8 cellular contexts compared by ENCODE assay signal in genomic region chr15:43799945-43800285, GRCh38. TPM values are rescaled to one million over a fixed set of nuclear protein-coding genes. Genes with fewer than 3 reads are reported as not detected.
A peak's percentile ranks its signal among the peaks of the same experiment; 100 is the strongest.
DNase-seq lines count a peak whose midpoint lies in the region; ATAC-seq and TF ChIP-seq lines count a peak whose summit lies in the region.

Gene SERINC4 (minus strand): TSS chr15:43800220. CDS start chr15:43799986, 234 bp downstream.

- peak within 1 kb of the TSS; percentile 79 for H3K27ac ChIP-seq in CD4-positive, alpha-beta T cell (ENCODE audit: low read depth, low read length)
- H3K27ac ChIP-seq in PC-9 (peak within 1 kb of the TSS; percentile 51), neural progenitor cell (peak within 1 kb of the TSS; percentile 87)

- H3K27me3 ChIP-seq in CD4-positive, alpha-beta T cell (ENCODE audit: control insufficient read depth, insufficient read depth, low read length), result no peaks in the 10 kb centered on the region
- H3K27me3 ChIP-seq in PC-9 (ENCODE audit: insufficient read depth, low read depth) (no peaks in the 10 kb centered on the region), neural progenitor cell (no peaks in the 10 kb centered on the region)

- DNase-seq in CD4-positive, alpha-beta T cell, result no peak
- DNase-seq in PC-9 (no peak), epithelial cell of proximal tubule (ENCODE audit: low read depth) (no peak), neural progenitor cell (ENCODE audit: low spot score) (peak; percentile 66), DMS79 treated with DMSO at 0.1 percent for 48 hours (lab: John Stamatoyannopoulos, UW) (no peak), COR-L47 (lab: John Stamatoyannopoulos, UW) (no peak)
- DNase-seq in activated CD4-positive, alpha-beta T cell treated with anti-CD3 and anti-CD28 coated beads, Interleukin-2, amount 50 U/mL, for 48 hours, result no peak

- no peak for TF ChIP-seq CTCF in CD4-positive, alpha-beta T cell (IDR thresholded peaks at IDR 0.05)
- TF ChIP-seq CTCF in PC-9 (conservative IDR thresholded peaks at IDR 0.05), result no peak
- TF ChIP-seq CTCF in epithelial cell of proximal tubule (conservative IDR thresholded peaks at IDR 0.05; ENCODE audit: low read depth, low read length), result no peak
- TF ChIP-seq CTCF in neural progenitor cell (IDR thresholded peaks at IDR 0.05), result no peak

- peak within 1 kb of the TSS; percentile 94 for H3K4me3 Mint-ChIP-seq in CD4-positive, alpha-beta T cell
- peak within 1 kb of the TSS; percentile 100 for H3K4me3 Mint-ChIP-seq in neural progenitor cell

- no peaks in the 10 kb centered on the region for H3K27me3 Mint-ChIP-seq in CD4-positive, alpha-beta T cell
- peaks cover 3% of the 10 kb centered on the region for H3K27me3 Mint-ChIP-seq in neural progenitor cell (ENCODE audit: insufficient read depth, low read depth)

- peaks cover 82% of the 10 kb centered on the region for H3K36me3 Mint-ChIP-seq in CD4-positive, alpha-beta T cell (ENCODE audit: low read depth)
- peaks cover 28% of the 10 kb centered on the region for H3K36me3 Mint-ChIP-seq in neural progenitor cell

- H3K27ac Mint-ChIP-seq in CD4-positive, alpha-beta T cell, result peak within 1 kb of the TSS; percentile 90
- H3K27ac Mint-ChIP-seq in neural progenitor cell, result peak within 1 kb of the TSS; percentile 96

- H3K4me2 ChIP-seq in PC-9 (peak within 1 kb of the TSS; percentile 93), neural progenitor cell (peak within 1 kb of the TSS; percentile 92)

- peak within 1 kb of the TSS; percentile 87 for H2AFZ ChIP-seq in PC-9
- H2AFZ ChIP-seq in neural progenitor cell (replicated peaks), result peak within 1 kb of the TSS; percentile 51

- CTCF ChIA-PET in CD4-positive, alpha-beta T cell (lab: Charles Lee), result interaction anchor here (0.9 to 1.5 kb wide), 2 partner anchors 10 to 23 kb away, joined by 5 read pairs; partner anchors contain the start of gene ELL3
- CTCF ChIA-PET in PC-9 (lab: Charles Lee), result no interaction called here

- no peaks in the 10 kb centered on the region for H3K9me2 ChIP-seq in PC-9 (ENCODE audit: insufficient read depth)

- POLR2A ChIA-PET in CD4-positive, alpha-beta T cell (lab: Charles Lee), result interaction anchor here (0.8 to 6.8 kb wide), 13 partner anchors 9 to 929 kb away, joined by 3 to 74 read pairs (median 5); partner anchors contain the start of genes ELL3, GOLM2, MFAP1 and PDIA3
- POLR2A ChIA-PET in PC-9 (lab: Charles Lee; ENCODE audit: unreplicated experiment), result no interaction called here

- ATAC-seq in CD4-positive, alpha-beta T cell (ENCODE audit: poor library complexity), result no peak
- no peak for ATAC-seq in HG02642 (IDR thresholded peaks at IDR 0.05; ENCODE audit: poor library complexity, unreplicated experiment)

- no peaks in the 10 kb centered on the region for H3K9me3 Mint-ChIP-seq in CD4-positive, alpha-beta T cell
- no peaks in the 10 kb centered on the region for H3K9me3 Mint-ChIP-seq in neural progenitor cell

- no peaks in the 10 kb centered on the region for H3K9me3 ChIP-seq in CD4-positive, alpha-beta T cell (ENCODE audit: control insufficient read depth, low read length)
- H3K9me3 ChIP-seq in PC-9 (ENCODE audit: insufficient read depth, low read depth) (no peaks in the 10 kb centered on the region), neural progenitor cell (ENCODE audit: low read depth) (no peaks in the 10 kb centered on the region)

- H3K9ac ChIP-seq in neural progenitor cell, result peak within 1 kb of the TSS; percentile 44

- H3K79me2 ChIP-seq in PC-9 (ENCODE audit: low read depth) (peaks cover 22% of the 10 kb centered on the region), neural progenitor cell (ENCODE audit: low read depth) (peaks cover 21% of the 10 kb centered on the region)

- peaks cover 65% of the 10 kb centered on the region for H3K4me1 Mint-ChIP-seq in CD4-positive, alpha-beta T cell (ENCODE audit: low read depth)
- peaks cover 39% of the 10 kb centered on the region for H3K4me1 Mint-ChIP-seq in neural progenitor cell

- H3F3A ChIP-seq in PC-9 (ENCODE audit: insufficient read depth, low read depth), result peaks cover 32% of the 10 kb centered on the region; the same call in 1 of the 2 replicates
- peaks cover 74% of the 10 kb centered on the region for H3F3A ChIP-seq in neural progenitor cell (ENCODE audit: low read depth)

- H3K4me1 ChIP-seq in PC-9 (replicated peaks; ENCODE audit: insufficient read depth) (peaks cover 14% of the 10 kb centered on the region), neural progenitor cell (peaks cover 23% of the 10 kb centered on the region)

- H4K20me1 ChIP-seq in PC-9 (ENCODE audit: insufficient read depth), result no peaks in the 10 kb centered on the region
- peaks cover 17% of the 10 kb centered on the region for H4K20me1 ChIP-seq in neural progenitor cell (ENCODE audit: low read depth)

- H3K36me3 ChIP-seq in PC-9 (ENCODE audit: low read depth) (peaks cover 5% of the 10 kb centered on the region; the same call in 1 of the 2 replicates), neural progenitor cell (no peaks in the 10 kb centered on the region)

- intact Hi-C loops in CD4-positive, alpha-beta T cell (cut with DNase I, micrococcal nuclease), result loop anchor here (1.0 to 10.0 kb wide), 5 partner anchors 8 to 285 kb away; partner anchors contain the start of genes ELL3 (in 1 of the 2), MAP1A (in 1 of the 2), MFAP1 (in 1 of the 2) and SERF2 (in 1 of the 2)
- intact Hi-C loops in PC-9 (cut with micrococcal nuclease; ENCODE audit: unreplicated experiment), result loop anchor here (2.0 kb wide), 1 partner anchor 23 kb away; the partner anchor contains the start of gene ELL3

- TSS peak; percentile 28 for BruUV-seq in PC-9 (replicated peaks; lab: Mats Ljungman, UMichigan)

- H3K4me3 ChIP-seq in PC-9 (peak within 1 kb of the TSS; percentile 80), epithelial cell of proximal tubule (ENCODE audit: low read depth, low read length) (peak within 1 kb of the TSS; percentile 70), neural progenitor cell (peak within 1 kb of the TSS; percentile 77)

RNA-seq across cellular contexts. Expression of gene SERINC4, which starts in this region (rescaled TPM):
- under 1 TPM in 1 of 2 experiments, not detected in 1; 0.36 TPM for total RNA-seq in CD4-positive, alpha-beta T cell
- 0.46 TPM in 1 of 2 replicates, not detected in the other for total RNA-seq in PC-9 (2021)
- total RNA-seq in epithelial cell of proximal tubule, result not detected in 2 replicates
- total RNA-seq in neural progenitor cell (ENCODE audit: low replicate concordance), result 0.50 TPM in 1 of 2 replicates, not detected in the other

Comparison
In these comparisons a context has a peak if more than half of its experiments do, and no peak if none do; other contexts are left out.
1. Peak in DNase-seq, H3K4me3 ChIP-seq, H3K27ac ChIP-seq, H3K9ac ChIP-seq and H3K4me2 ChIP-seq in neural progenitor cell; RNA of the gene not detected or under 1 TPM.